ENCODE assay signal across 8 cellular contexts in genomic region chr11:107859459-107860239, GRCh38. TPM values are rescaled to one million over a fixed set of nuclear protein-coding genes. Genes with fewer than 3 reads are reported as not detected.
DNase-seq lines count a peak whose midpoint lies in the region; ATAC-seq and TF ChIP-seq lines count a peak whose summit lies in the region.

No MANE protein-coding gene starts in this region.

- H2BK120ac ChIP-seq in neuronal stem cell (ENCODE audit: low read depth, low read length), result no peak overlapping the region

- peaks cover 44% of the 10 kb centered on the region for H3K36me3 Mint-ChIP-seq in Calu3 (ENCODE audit: insufficient read depth, unreplicated experiment)

- H4K91ac ChIP-seq in neuronal stem cell (ENCODE audit: low read depth, low read length, poor library complexity), result no peak overlapping the region

- BruUV-seq in Calu3 (replicated peaks; lab: Mats Ljungman, UMichigan), result no TSS peak

- H2BK15ac ChIP-seq in neuronal stem cell (ENCODE audit: low read length), result no peak overlapping the region

- no peak overlapping the region for H3K23ac ChIP-seq in neuronal stem cell (ENCODE audit: low read depth, low read length, poor library complexity)

- no peak overlapping the region for H3K14ac ChIP-seq in neuronal stem cell (ENCODE audit: low read length)

- peak overlapping the region; percentile 91 for H3K4me3 Mint-ChIP-seq in Calu3 (ENCODE audit: low read depth, unreplicated experiment)

- no peaks in the 10 kb centered on the region for H3K9me3 Mint-ChIP-seq in Calu3 (ENCODE audit: low read depth, unreplicated experiment)

- H2AK5ac ChIP-seq in neuronal stem cell (ENCODE audit: low read depth, low read length), result no peak overlapping the region

- H3K4me1 Mint-ChIP-seq in Calu3 (ENCODE audit: low read depth, unreplicated experiment), result no peaks in the 10 kb centered on the region

- H3K27me3 Mint-ChIP-seq in Calu3 (ENCODE audit: unreplicated experiment), result no peaks in the 10 kb centered on the region

- H3K27ac ChIP-seq in neuronal stem cell (replicated peaks; ENCODE audit: low read length), result no peak overlapping the region

- TF ChIP-seq CTCF in Calu3 (IDR thresholded peaks at IDR 0.05; ENCODE audit: unreplicated experiment), result no peak
- TF ChIP-seq CTCF in fibroblast of pulmonary artery (IDR thresholded peaks at IDR 0.05; ENCODE audit: low read length, missing control alignments), result no peak

- CTCF ChIA-PET in Calu3 (lab: Charles Lee), result interaction anchor here (0.6 to 0.7 kb wide), 3 partner anchors 35 to 957 kb away, joined by 4 to 8 read pairs (median 5); no protein-coding TSS in a partner anchor

- peak overlapping the region; percentile 99 for H2AFZ ChIP-seq in neuronal stem cell (ENCODE audit: low read length)

- peak overlapping the region; percentile 96 for H3K4me2 ChIP-seq in neuronal stem cell (ENCODE audit: insufficient read depth, low read length, poor library complexity, severe bottlenecking)

- H4K8ac ChIP-seq in neuronal stem cell (ENCODE audit: low read depth, low read length), result no peak overlapping the region

- H3K4me1 ChIP-seq in neuronal stem cell (ENCODE audit: control insufficient read depth in 2 of 2, insufficient read depth in 1 of 2, low read depth in 1 of 2, low read length in 2 of 2), result peaks cover 0 to 9% of the 10 kb centered on the region in 2 donors

- no CpG with 5 or more reads among the region's 31 CpGs for WGBS in neuronal stem cell (ENCODE audit: extremely low coverage in 2 of 2, insufficient read length in 2 of 2, insufficient replicate concordance in 1 of 2), 2 donors

- H2BK12ac ChIP-seq in neuronal stem cell (ENCODE audit: low read length), result no peak overlapping the region

- peak overlapping the region; percentile 92 for H3K27ac Mint-ChIP-seq in Calu3 (ENCODE audit: unreplicated experiment)

- H3K4me3 ChIP-seq in H7 (ENCODE audit: insufficient read depth, low read depth, low read length) (peak overlapping the region; percentile 88), fibroblast of pulmonary artery (replicated peaks; ENCODE audit: low read depth, low read length) (peak overlapping the region; percentile 72), neuronal stem cell (ENCODE audit: low read length in 2 of 2) (peak overlapping the region; percentile 67 to 79)

- no peaks in the 10 kb centered on the region for H3K36me3 ChIP-seq in H7 (replicated peaks; ENCODE audit: control insufficient read depth, insufficient read depth, low read length)
- H3K36me3 ChIP-seq in neuronal stem cell (replicated peaks in 1 of 2; ENCODE audit: control insufficient read depth in 2 of 2, insufficient read depth in 2 of 2, low read length in 2 of 2), result no peaks in the 10 kb centered on the region

- no peak for ATAC-seq in HG02610 (IDR thresholded peaks at IDR 0.05; ENCODE audit: unreplicated experiment)

- intact Hi-C loops in Calu3 (cut with micrococcal nuclease; ENCODE audit: unreplicated experiment), result loop anchor here (2.0 to 5.0 kb wide), 2 partner anchors 19 to 57 kb away; no protein-coding TSS in a partner anchor

- no peak overlapping the region for H3K9ac ChIP-seq in neuronal stem cell (ENCODE audit: low read depth, low read length, poor library complexity)

- no peaks in the 10 kb centered on the region for H3K9me3 ChIP-seq in neuronal stem cell (replicated peaks in 1 of 2; ENCODE audit: control insufficient read depth in 2 of 2, insufficient read depth in 1 of 2, low read depth in 1 of 2, low read length in 2 of 2)

- DNase-seq in Calu3, result peak; percentile 44
- peak; percentile 61 for DNase-seq in H7
- DNase-seq in NCI-H524 treated with DMSO at 0.1 percent for 48 hours (lab: John Stamatoyannopoulos, UW), result peak; percentile 54
- peak; percentile 19 for DNase-seq in activated T-cell treated with anti-CD3 and anti-CD28 coated beads for 4 hours
- no peak for DNase-seq in fibroblast of pulmonary artery (ENCODE audit: low read depth)
- DNase-seq in neuronal stem cell (ENCODE audit: low spot score), result no peak
- DNase-seq in NK-92 treated with Interleukin-12 subunit alpha and Interleukin-12 subunit beta, amount 100 ng/mL, for 24 hours (lab: John Stamatoyannopoulos, UW), result no peak

- no peak overlapping the region for H3K4ac ChIP-seq in neuronal stem cell (ENCODE audit: low read length)

- H3K18ac ChIP-seq in neuronal stem cell (ENCODE audit: low read length), result no peak overlapping the region

- H2BK5ac ChIP-seq in neuronal stem cell (ENCODE audit: low read length), result no peak overlapping the region

- H3K27me3 ChIP-seq in H7 (ENCODE audit: control insufficient read depth, insufficient read depth, low read length) (peaks cover 6% of the 10 kb centered on the region; the same call in 1 of the 2 replicates), neuronal stem cell (ENCODE audit: control insufficient read depth in 3 of 3, insufficient read depth in 3 of 3, low read depth in 1 of 3, low read length in 3 of 3) (peaks cover 3 to 47% (median 17%) of the 10 kb centered on the region in 3 experiments)

- H3K79me1 ChIP-seq in neuronal stem cell (ENCODE audit: low read depth, low read length), result no peaks in the 10 kb centered on the region

RNA-seq across cellular contexts. Expression of gene SLC35F2, which starts 1.1 kb away (rescaled TPM):
- total RNA-seq in Calu3 (2022), result 24.4 and 34.5 TPM in 2 replicates
- 28.3 and 34.9 TPM in 2 replicates for total RNA-seq in H7 (2014; rRNA removed; shearing (Covaris generic))
- polyA plus RNA-seq in neuronal stem cell (2013, experiment 1 of 2), result 5.0 TPM
- 5.2 TPM for polyA plus RNA-seq in neuronal stem cell (2013, experiment 2 of 2)

Comparison
In these comparisons a context has a peak if more than half of its experiments do, and no peak if none do; other contexts are left out.
1. DNase-seq: peak in Calu3 (single experiment), H7 (single experiment), NCI-H524 treated with DMSO at 0.1 percent for 48 hours (single experiment) and activated T-cell treated with anti-CD3 and anti-CD28 coated beads for 4 hours (single experiment); none in fibroblast of pulmonary artery (single experiment), neuronal stem cell (single experiment) and NK-92 treated with Interleukin-12 subunit alpha and Interleukin-12 subunit beta, amount 100 ng/mL, for 24 hours (single experiment).
2. Peak in every context shown above with its lines, with median percentiles within 50 percentile points of each other: H3K4me3 ChIP-seq.